1 cellular context compared by ENCODE assay signal in the genomic region with DNA sequence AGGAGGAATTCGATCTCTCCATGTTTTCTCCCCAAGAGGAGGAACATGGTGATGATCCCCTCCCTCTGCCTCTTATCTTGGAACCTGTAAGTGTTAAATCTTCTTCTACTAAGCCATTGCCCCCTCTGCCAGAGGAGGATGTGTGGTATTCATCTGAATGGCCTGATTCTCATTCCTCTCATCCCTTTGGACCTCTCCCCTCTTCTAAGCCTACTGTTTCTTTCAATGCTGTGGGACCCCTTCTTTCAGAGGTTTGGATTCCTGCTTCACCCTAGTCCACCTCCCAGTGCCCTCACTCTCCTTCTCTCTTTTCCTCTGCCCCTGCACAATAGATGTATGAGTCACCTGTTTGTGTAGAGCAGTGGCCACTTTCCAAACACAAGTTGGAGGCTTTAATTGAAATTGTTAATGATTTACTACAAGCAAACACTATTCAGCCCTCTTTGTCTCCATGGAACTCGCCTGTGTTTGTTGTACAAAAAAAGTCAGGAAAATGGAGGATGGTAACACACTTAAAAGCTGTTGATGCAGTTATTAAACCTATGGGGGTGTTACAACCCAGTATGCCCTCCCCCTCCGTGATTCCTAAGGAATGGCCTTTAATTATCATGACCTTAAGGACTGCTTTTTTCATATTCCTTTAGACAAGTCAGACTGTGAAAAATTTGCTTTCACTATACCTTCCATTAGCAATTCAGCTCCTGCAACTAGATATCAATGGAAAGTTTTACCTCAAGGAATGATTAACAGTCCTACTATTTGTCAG.
TF ChIP-seq lines count a peak whose summit lies in the region.

No MANE protein-coding gene starts in this region.

TF ChIP-seq in HepG2, 621 proteins besides CTCF, POLR2A, EP300 and RAD21 (continued from another document and continues in another):
- TF ChIP-seq, protein P1, sequence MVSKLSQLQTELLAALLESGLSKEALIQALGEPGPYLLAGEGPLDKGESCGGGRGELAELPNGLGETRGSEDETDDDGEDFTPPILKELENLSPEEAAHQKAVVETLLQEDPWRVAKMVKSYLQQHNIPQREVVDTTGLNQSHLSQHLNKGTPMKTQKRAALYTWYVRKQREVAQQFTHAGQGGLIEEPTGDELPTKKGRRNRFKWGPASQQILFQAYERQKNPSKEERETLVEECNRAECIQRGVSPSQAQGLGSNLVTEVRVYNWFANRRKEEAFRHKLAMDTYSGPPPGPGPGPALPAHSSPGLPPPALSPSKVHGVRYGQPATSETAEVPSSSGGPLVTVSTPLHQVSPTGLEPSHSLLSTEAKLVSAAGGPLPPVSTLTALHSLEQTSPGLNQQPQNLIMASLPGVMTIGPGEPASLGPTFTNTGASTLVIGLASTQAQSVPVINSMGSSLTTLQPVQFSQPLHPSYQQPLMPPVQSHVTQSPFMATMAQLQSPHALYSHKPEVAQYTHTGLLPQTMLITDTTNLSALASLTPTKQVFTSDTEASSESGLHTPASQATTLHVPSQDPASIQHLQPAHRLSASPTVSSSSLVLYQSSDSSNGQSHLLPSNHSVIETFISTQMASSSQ (IDR thresholded peaks at IDR 0.05; ENCODE audit: low read depth): peak; percentile 97
- TF ChIP-seq, protein P1 (CRISPR knock-in tag; IDR thresholded peaks at IDR 0.05; ENCODE audit: borderline replicate concordance): peak; percentile 97
- TF ChIP-seq, protein P2, sequence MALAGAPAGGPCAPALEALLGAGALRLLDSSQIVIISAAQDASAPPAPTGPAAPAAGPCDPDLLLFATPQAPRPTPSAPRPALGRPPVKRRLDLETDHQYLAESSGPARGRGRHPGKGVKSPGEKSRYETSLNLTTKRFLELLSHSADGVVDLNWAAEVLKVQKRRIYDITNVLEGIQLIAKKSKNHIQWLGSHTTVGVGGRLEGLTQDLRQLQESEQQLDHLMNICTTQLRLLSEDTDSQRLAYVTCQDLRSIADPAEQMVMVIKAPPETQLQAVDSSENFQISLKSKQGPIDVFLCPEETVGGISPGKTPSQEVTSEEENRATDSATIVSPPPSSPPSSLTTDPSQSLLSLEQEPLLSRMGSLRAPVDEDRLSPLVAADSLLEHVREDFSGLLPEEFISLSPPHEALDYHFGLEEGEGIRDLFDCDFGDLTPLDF (CRISPR knock-in tag; IDR thresholded peaks at IDR 0.05): no peak
- TF ChIP-seq, protein P3, sequence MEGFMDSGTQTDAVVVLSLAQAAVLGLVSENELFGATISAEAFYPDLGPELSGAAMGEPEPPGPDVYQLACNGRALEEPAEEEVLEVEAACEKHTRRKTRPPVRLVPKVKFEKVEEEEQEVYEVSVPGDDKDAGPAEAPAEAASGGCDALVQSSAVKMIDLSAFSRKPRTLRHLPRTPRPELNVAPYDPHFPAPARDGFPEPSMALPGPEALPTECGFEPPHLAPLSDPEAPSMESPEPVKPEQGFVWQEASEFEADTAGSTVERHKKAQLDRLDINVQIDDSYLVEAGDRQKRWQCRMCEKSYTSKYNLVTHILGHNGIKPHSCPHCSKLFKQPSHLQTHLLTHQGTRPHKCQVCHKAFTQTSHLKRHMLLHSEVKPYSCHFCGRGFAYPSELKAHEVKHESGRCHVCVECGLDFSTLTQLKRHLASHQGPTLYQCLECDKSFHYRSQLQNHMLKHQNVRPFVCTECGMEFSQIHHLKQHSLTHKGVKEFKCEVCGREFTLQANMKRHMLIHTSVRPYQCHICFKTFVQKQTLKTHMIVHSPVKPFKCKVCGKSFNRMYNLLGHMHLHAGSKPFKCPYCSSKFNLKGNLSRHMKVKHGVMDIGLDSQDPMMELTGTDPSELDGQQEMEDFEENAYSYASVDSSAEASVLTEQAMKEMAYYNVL (CRISPR knock-in tag; IDR thresholded peaks at IDR 0.05; ENCODE audit: borderline replicate concordance): peak; percentile 72
- TF ChIP-seq EHMT2 (IDR thresholded peaks at IDR 0.05; ENCODE audit: borderline replicate concordance, low read depth, low read length): 0 out of 2 replicates have a peak, but pooled peaks have one; percentile 24
- 0 out of 2 replicates have a peak, but pooled peaks have one; percentile 57 for TF ChIP-seq ZNF644 (CRISPR knock-in tag; IDR thresholded peaks at IDR 0.05; ENCODE audit: low read depth)
- TF ChIP-seq JUND (CRISPR knock-in tag; IDR thresholded peaks at IDR 0.05): peak; percentile 87
- no peak for TF ChIP-seq SMAD9 (CRISPR knock-in tag; IDR thresholded peaks at IDR 0.05)
- TF ChIP-seq, protein P4, sequence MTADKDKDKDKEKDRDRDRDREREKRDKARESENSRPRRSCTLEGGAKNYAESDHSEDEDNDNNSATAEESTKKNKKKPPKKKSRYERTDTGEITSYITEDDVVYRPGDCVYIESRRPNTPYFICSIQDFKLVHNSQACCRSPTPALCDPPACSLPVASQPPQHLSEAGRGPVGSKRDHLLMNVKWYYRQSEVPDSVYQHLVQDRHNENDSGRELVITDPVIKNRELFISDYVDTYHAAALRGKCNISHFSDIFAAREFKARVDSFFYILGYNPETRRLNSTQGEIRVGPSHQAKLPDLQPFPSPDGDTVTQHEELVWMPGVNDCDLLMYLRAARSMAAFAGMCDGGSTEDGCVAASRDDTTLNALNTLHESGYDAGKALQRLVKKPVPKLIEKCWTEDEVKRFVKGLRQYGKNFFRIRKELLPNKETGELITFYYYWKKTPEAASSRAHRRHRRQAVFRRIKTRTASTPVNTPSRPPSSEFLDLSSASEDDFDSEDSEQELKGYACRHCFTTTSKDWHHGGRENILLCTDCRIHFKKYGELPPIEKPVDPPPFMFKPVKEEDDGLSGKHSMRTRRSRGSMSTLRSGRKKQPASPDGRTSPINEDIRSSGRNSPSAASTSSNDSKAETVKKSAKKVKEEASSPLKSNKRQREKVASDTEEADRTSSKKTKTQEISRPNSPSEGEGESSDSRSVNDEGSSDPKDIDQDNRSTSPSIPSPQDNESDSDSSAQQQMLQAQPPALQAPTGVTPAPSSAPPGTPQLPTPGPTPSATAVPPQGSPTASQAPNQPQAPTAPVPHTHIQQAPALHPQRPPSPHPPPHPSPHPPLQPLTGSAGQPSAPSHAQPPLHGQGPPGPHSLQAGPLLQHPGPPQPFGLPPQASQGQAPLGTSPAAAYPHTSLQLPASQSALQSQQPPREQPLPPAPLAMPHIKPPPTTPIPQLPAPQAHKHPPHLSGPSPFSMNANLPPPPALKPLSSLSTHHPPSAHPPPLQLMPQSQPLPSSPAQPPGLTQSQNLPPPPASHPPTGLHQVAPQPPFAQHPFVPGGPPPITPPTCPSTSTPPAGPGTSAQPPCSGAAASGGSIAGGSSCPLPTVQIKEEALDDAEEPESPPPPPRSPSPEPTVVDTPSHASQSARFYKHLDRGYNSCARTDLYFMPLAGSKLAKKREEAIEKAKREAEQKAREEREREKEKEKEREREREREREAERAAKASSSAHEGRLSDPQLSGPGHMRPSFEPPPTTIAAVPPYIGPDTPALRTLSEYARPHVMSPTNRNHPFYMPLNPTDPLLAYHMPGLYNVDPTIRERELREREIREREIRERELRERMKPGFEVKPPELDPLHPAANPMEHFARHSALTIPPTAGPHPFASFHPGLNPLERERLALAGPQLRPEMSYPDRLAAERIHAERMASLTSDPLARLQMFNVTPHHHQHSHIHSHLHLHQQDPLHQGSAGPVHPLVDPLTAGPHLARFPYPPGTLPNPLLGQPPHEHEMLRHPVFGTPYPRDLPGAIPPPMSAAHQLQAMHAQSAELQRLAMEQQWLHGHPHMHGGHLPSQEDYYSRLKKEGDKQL (CRISPR knock-in tag; IDR thresholded peaks at IDR 0.05; ENCODE audit: low read depth): 0 out of 2 replicates have a peak, but pooled peaks have one; percentile 43
- peak; percentile 49 for TF ChIP-seq ZMYM4 (CRISPR knock-in tag; IDR thresholded peaks at IDR 0.05)
- TF ChIP-seq, protein P5, sequence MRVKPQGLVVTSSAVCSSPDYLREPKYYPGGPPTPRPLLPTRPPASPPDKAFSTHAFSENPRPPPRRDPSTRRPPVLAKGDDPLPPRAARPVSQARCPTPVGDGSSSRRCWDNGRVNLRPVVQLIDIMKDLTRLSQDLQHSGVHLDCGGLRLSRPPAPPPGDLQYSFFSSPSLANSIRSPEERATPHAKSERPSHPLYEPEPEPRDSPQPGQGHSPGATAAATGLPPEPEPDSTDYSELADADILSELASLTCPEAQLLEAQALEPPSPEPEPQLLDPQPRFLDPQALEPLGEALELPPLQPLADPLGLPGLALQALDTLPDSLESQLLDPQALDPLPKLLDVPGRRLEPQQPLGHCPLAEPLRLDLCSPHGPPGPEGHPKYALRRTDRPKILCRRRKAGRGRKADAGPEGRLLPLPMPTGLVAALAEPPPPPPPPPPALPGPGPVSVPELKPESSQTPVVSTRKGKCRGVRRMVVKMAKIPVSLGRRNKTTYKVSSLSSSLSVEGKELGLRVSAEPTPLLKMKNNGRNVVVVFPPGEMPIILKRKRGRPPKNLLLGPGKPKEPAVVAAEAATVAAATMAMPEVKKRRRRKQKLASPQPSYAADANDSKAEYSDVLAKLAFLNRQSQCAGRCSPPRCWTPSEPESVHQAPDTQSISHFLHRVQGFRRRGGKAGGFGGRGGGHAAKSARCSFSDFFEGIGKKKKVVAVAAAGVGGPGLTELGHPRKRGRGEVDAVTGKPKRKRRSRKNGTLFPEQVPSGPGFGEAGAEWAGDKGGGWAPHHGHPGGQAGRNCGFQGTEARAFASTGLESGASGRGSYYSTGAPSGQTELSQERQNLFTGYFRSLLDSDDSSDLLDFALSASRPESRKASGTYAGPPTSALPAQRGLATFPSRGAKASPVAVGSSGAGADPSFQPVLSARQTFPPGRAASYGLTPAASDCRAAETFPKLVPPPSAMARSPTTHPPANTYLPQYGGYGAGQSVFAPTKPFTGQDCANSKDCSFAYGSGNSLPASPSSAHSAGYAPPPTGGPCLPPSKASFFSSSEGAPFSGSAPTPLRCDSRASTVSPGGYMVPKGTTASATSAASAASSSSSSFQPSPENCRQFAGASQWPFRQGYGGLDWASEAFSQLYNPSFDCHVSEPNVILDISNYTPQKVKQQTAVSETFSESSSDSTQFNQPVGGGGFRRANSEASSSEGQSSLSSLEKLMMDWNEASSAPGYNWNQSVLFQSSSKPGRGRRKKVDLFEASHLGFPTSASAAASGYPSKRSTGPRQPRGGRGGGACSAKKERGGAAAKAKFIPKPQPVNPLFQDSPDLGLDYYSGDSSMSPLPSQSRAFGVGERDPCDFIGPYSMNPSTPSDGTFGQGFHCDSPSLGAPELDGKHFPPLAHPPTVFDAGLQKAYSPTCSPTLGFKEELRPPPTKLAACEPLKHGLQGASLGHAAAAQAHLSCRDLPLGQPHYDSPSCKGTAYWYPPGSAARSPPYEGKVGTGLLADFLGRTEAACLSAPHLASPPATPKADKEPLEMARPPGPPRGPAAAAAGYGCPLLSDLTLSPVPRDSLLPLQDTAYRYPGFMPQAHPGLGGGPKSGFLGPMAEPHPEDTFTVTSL (CRISPR knock-in tag; IDR thresholded peaks at IDR 0.05; ENCODE audit: borderline replicate concordance): peak; percentile 54; the same call in 1 of the 2 replicates
- TF ChIP-seq, protein P6, sequence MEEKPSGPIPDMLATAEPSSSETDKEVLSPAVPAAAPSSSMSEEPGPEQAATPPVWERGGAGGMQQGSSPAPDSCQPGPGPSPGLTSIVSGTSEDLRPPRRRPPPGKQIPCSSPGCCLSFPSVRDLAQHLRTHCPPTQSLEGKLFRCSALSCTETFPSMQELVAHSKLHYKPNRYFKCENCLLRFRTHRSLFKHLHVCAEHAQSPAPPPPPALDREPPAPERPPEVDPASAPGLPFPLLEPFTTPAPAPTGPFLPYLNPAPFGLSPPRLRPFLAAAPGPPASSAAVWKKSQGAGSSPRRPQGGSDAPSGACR (CRISPR knock-in tag; IDR thresholded peaks at IDR 0.05): no peak
- TF ChIP-seq PHF21A (CRISPR knock-in tag; IDR thresholded peaks at IDR 0.05): no peak
- TF ChIP-seq ZNF350 (CRISPR knock-in tag; IDR thresholded peaks at IDR 0.05; ENCODE audit: borderline replicate concordance, low read depth): no peak
- peak; percentile 49 for TF ChIP-seq TCF7 (IDR thresholded peaks at IDR 0.05; ENCODE audit: low read depth)
- peak; percentile 52 for TF ChIP-seq SAP130 (CRISPR knock-in tag; IDR thresholded peaks at IDR 0.05; ENCODE audit: low read depth)
- TF ChIP-seq HHEX (CRISPR knock-in tag; IDR thresholded peaks at IDR 0.05): 0 out of 2 replicates have a peak, but pooled peaks have one; percentile 31
- TF ChIP-seq, protein P7, sequence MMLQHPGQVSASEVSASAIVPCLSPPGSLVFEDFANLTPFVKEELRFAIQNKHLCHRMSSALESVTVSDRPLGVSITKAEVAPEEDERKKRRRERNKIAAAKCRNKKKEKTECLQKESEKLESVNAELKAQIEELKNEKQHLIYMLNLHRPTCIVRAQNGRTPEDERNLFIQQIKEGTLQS (CRISPR knock-in tag; IDR thresholded peaks at IDR 0.05): peak; percentile 84
- TF ChIP-seq, protein P8, sequence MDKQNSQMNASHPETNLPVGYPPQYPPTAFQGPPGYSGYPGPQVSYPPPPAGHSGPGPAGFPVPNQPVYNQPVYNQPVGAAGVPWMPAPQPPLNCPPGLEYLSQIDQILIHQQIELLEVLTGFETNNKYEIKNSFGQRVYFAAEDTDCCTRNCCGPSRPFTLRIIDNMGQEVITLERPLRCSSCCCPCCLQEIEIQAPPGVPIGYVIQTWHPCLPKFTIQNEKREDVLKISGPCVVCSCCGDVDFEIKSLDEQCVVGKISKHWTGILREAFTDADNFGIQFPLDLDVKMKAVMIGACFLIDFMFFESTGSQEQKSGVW (CRISPR knock-in tag; IDR thresholded peaks at IDR 0.05; ENCODE audit: borderline replicate concordance): no peak
- TF ChIP-seq FOSL1 (CRISPR knock-in tag; IDR thresholded peaks at IDR 0.05; ENCODE audit: borderline replicate concordance): peak; percentile 91
- no peak for TF ChIP-seq GABPA (IDR thresholded peaks at IDR 0.05; ENCODE audit: low read depth, low read length)
- TF ChIP-seq GABPA (CRISPR knock-in tag; IDR thresholded peaks at IDR 0.05; ENCODE audit: low read depth): peak; percentile 47
- TF ChIP-seq ZKSCAN8 (CRISPR knock-in tag; IDR thresholded peaks at IDR 0.05; ENCODE audit: borderline replicate concordance): 0 out of 2 replicates have a peak, but pooled peaks have one; percentile 10
- TF ChIP-seq, protein P9, sequence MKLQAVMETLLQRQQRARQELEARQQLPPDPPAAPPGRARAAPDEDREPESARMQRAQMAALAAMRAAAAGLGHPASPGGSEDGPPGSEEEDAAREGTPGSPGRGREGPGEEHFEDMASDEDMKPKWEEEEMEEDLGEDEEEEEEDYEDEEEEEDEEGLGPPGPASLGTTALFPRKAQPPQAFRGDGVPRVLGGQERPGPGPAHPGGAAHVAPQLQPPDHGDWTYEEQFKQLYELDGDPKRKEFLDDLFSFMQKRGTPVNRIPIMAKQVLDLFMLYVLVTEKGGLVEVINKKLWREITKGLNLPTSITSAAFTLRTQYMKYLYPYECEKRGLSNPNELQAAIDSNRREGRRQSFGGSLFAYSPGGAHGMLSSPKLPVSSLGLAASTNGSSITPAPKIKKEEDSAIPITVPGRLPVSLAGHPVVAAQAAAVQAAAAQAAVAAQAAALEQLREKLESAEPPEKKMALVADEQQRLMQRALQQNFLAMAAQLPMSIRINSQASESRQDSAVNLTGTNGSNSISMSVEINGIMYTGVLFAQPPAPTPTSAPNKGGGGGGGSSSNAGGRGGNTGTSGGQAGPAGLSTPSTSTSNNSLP (IDR thresholded peaks at IDR 0.05; ENCODE audit: low read depth, low read length): peak; percentile 75
- TF ChIP-seq ZSCAN31 (CRISPR knock-in tag; IDR thresholded peaks at IDR 0.05; ENCODE audit: low read depth): peak; percentile 38; the same call in 1 of the 2 replicates
